Comparison of ENCODE assay signal across 8 cellular contexts in the genomic region with DNA sequence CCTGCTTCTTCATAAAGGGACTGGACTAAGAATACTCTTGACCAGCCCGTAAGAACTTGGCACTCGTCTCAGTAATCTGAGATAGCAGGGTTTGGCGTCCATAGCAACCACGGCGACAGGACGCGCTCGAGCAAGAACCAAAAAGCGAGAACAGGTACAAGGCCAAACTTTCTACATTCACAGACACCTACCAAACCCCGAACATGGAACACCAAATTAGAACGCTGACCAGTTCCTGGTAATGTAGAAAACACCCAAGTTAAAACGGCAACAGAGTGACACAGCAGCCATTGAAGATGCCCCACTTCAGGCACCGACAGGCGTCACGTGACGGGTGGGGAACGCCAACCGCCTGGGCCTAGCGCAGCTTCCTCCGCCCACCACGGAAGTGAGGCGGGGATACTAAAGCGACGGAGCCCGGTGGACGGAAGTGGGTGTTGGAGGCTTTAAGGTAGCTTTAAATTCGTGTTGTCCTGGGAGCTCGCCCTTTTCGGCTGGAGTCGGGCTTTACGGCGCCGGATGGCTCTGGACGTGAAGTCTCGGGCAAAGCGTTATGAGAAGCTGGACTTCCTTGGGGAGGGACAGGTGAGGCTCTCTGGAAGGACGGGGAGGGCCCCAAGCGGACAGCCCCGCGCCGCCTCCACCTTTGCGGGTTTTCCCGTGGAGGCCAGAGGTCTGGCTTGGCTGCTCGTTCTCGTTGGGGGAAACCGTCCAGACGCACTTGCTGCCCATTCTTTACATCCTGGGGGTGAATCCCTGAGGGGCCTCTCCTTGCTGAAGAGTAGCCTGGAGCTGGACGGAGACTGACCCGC. TPM values are rescaled to one million over a fixed set of nuclear protein-coding genes. Genes with fewer than 3 reads are reported as not detected.
DNase-seq lines count a peak whose midpoint lies in the region; ATAC-seq lines count a peak whose summit lies in the region.

A gene (plus strand): TSS at position 430 of the 812 bp plus-strand sequence. CDS start 90 bp downstream, at position 520.

- H3K9ac ChIP-seq in BLaER1, result peak within 1 kb of the TSS; percentile 91

- no peaks in the 10 kb centered on the region for H3K27me3 ChIP-seq in BLaER1

- H3K4me3 Mint-ChIP-seq in activated CD4-positive, alpha-beta T cell treated with anti-CD3 and anti-CD28 coated beads, Interleukin-2, amount 10 ng/mL, durations not matched to agents 7 days and 5 days, result peak within 1 kb of the TSS; percentile 92

- ATAC-seq in GM19328 (IDR thresholded peaks at IDR 0.05; ENCODE audit: unreplicated experiment) (peak; percentile 99), HG03520 (IDR thresholded peaks at IDR 0.05; ENCODE audit: unreplicated experiment) (peak; percentile 98)

- H3K4me2 ChIP-seq in BLaER1, result peak within 1 kb of the TSS; percentile 88

- DNase-seq in NCI-H69 (lab: John Stamatoyannopoulos, UW) (peak; percentile 96), dedifferentiated amniotic fluid mesenchymal stem cell (ENCODE audit: extremely low spot score) (peak; percentile 94), left kidney (ENCODE audit: low read depth, low spot score) (peak; percentile 98)
- peak; percentile 95 for DNase-seq in activated CD4-positive, alpha-beta T cell treated with anti-CD3 and anti-CD28 coated beads, Interleukin-2, amount 10 ng/mL, durations not matched to agents 7 days and 5 days
- DNase-seq in stimulated activated CD4-positive, alpha-beta T cell treated with anti-CD3 and anti-CD28 coated beads, Interleukin-2, amount 100 ng/mL, for 24 hours, result peak; percentile 93 to 95

- H3K9me3 Mint-ChIP-seq in activated CD4-positive, alpha-beta T cell treated with anti-CD3 and anti-CD28 coated beads, Interleukin-2, amount 10 ng/mL, durations not matched to agents 7 days and 5 days, result no peaks in the 10 kb centered on the region

- POLR2A ChIA-PET in activated CD4-positive, alpha-beta T cell treated with anti-CD3 and anti-CD28 coated beads, Interleukin-2, amount 10 ng/mL, durations not matched to agents 7 days and 5 days (lab: Charles Lee), result interaction anchor here (0.9 kb wide), 1 partner anchor 62 kb away, joined by 3 read pairs; no protein-coding TSS in a partner anchor

- peak within 1 kb of the TSS; percentile 85 for H3K27ac ChIP-seq in BLaER1

- H3K36me3 Mint-ChIP-seq in activated CD4-positive, alpha-beta T cell treated with anti-CD3 and anti-CD28 coated beads, Interleukin-2, amount 10 ng/mL, durations not matched to agents 7 days and 5 days (ENCODE audit: low read depth), result peaks cover 26% of the 10 kb centered on the region

- H3K4me1 Mint-ChIP-seq in activated CD4-positive, alpha-beta T cell treated with anti-CD3 and anti-CD28 coated beads, Interleukin-2, amount 10 ng/mL, durations not matched to agents 7 days and 5 days, result peaks cover 33% of the 10 kb centered on the region

- H3K36me3 ChIP-seq in BLaER1, result peaks cover 35% of the 10 kb centered on the region

- peak within 1 kb of the TSS; percentile 87 for H3K27ac Mint-ChIP-seq in activated CD4-positive, alpha-beta T cell treated with anti-CD3 and anti-CD28 coated beads, Interleukin-2, amount 10 ng/mL, durations not matched to agents 7 days and 5 days

- H3K27me3 Mint-ChIP-seq in activated CD4-positive, alpha-beta T cell treated with anti-CD3 and anti-CD28 coated beads, Interleukin-2, amount 10 ng/mL, durations not matched to agents 7 days and 5 days, result no peaks in the 10 kb centered on the region

- peak within 1 kb of the TSS; percentile 94 for H3K4me3 ChIP-seq in BLaER1

- CTCF ChIA-PET in activated CD4-positive, alpha-beta T cell treated with anti-CD3 and anti-CD28 coated beads, Interleukin-2, amount 10 ng/mL, durations not matched to agents 7 days and 5 days (lab: Charles Lee), result interaction anchor here (0.7 to 2.2 kb wide), 8 partner anchors 9 to 141 kb away, joined by 3 to 7 read pairs (median 4); a partner anchor contains a TSS

- peaks cover 35% of the 10 kb centered on the region for H3K4me1 ChIP-seq in BLaER1

- peaks cover 10% of the 10 kb centered on the region; the same call in 1 of the 2 replicates for H4K20me1 ChIP-seq in BLaER1

- no peaks in the 10 kb centered on the region for H3K9me3 ChIP-seq in BLaER1

RNA-seq across cellular contexts. Expression of the gene that starts here (rescaled TPM):
- total RNA-seq in activated CD4-positive, alpha-beta T cell treated with anti-CD3 and anti-CD28 coated beads, Interleukin-2, amount 10 ng/mL, durations not matched to agents 7 days and 5 days, result 10 to 100 TPM; 24.3 to 29.1 TPM

Comparison
In these comparisons a context has a peak if more than half of its experiments do, and no peak if none do; other contexts are left out.
1. Peak in every context shown above with its lines: DNase-seq, ATAC-seq, H3K4me3 ChIP-seq and H3K27ac ChIP-seq.